29 cellular contexts compared by ENCODE assay signal in genomic region chr2:240366901-240367300, GRCh38.
"Had no signal": no experiment of that assay in that cellular context is flagged by ENCODE, and none has a peak within 500 bp of the region (broad histone marks: within the 10 kb centered on the region; RNA-seq: fewer than 3 reads in every experiment).

No MANE protein-coding gene starts in this region.

- H3K9me3 ChIP-seq: ascending aorta, gastrocnemius medialis, sigmoid colon, stomach, tibial artery had no signal

- H3K4me3 ChIP-seq: ascending aorta, gastrocnemius medialis, hepatocyte, lung, sigmoid colon, stomach, tibial artery had no signal

- H3K27me3 ChIP-seq: ascending aorta, gastrocnemius medialis, hepatocyte, sigmoid colon, tibial artery had no signal

- DNase-seq: activated CD4-positive, alpha-beta memory T cell treated with anti-CD3 and anti-CD28 coated beads for 36 hours; activated CD4-positive, alpha-beta T cell treated with anti-CD3 and anti-CD28 coated beads, Interleukin-2, amount 10 ng/mL, durations not matched to agents 24 days and 14 days; activated CD4-positive, CD25-positive, alpha-beta regulatory T cell treated with anti-CD3 and anti-CD28 coated beads, Interleukin-2, amount 50 U/mL, for 72 hours; activated CD8-positive, alpha-beta memory T cell treated with anti-CD3 and anti-CD28 coated beads, Interleukin-2, amount 50 U/mL, for 4 hours; activated gamma-delta T cell; activated naive CD4-positive, alpha-beta T cell treated with anti-CD3 and anti-CD28 coated beads, Interleukin-2, amount 10 ng/mL, durations not matched to agents 7 days and 5 days; activated naive CD8-positive, alpha-beta T cell treated with anti-CD3 and anti-CD28 coated beads, Interleukin-2, amount 10 ng/mL, durations not matched to agents 7 days and 5 days; activated T-cell treated with anti-CD3 and anti-CD28 coated beads, Interleukin-2, amount 50 U/mL, for 1 hour; caudate nucleus; cortex of kidney; effector memory CD8-positive, alpha-beta T cell; erythroblast; gastrocnemius medialis; mesendoderm; natural killer cell; sigmoid colon; small intestine; stimulated activated CD4-positive, alpha-beta T cell treated with anti-CD3 and anti-CD28 coated beads, Interleukin-1b, Interleukin-23, amount 100 ng/mL, for 48 hours; stimulated activated CD4-positive, alpha-beta T cell treated with anti-CD3 and anti-CD28 coated beads, Interleukin-4, amount 100 ng/mL, for 4 hours; stimulated activated CD8-positive, alpha-beta memory T cell treated with anti-CD3 and anti-CD28 coated beads, Interleukin-4, amount 100 ng/mL, for 48 hours; stomach; T-helper 17 cell; T1000; tibial artery had no signal

- FAIRE-seq: kidney, small intestine had no signal

- H3K27ac ChIP-seq: hepatocyte, sigmoid colon, stomach had no signal

- ATAC-seq: effector memory CD8-positive, alpha-beta T cell; gastrocnemius medialis; natural killer cell; stimulated activated memory B cell treated with anti-CD40 and anti-IgM and Interleukin-4, amounts not matched to agents 10 μg/mL and 1 μg/mL and 100 μg/mL, for 72 hours; T-helper 17 cell had no signal

- H3K36me3 ChIP-seq: ascending aorta, gastrocnemius medialis, sigmoid colon, stomach, tibial artery had no signal
